Comparison of ENCODE assay signal across 1 cellular context in genomic region chr3:112688819-112689218, GRCh38.
TF ChIP-seq lines count a peak whose summit lies in the region.

No MANE protein-coding gene starts in this region.

TF ChIP-seq in GM23338, 12 proteins besides CTCF, POLR2A, EP300 and RAD21 (continued from another document):
- TF ChIP-seq ZNF462 (CRISPR knock-in tag; IDR thresholded peaks at IDR 0.05) = no peak
- no peak for TF ChIP-seq STAT1 (IDR thresholded peaks at IDR 0.05; ENCODE audit: unreplicated experiment)
- no peak for TF ChIP-seq CREB1 (CRISPR knock-in tag; IDR thresholded peaks at IDR 0.05; ENCODE audit: low read depth)
- TF ChIP-seq REST (IDR thresholded peaks at IDR 0.05; ENCODE audit: unreplicated experiment) = no peak
- no peak for TF ChIP-seq POLR2AphosphoS5 (IDR thresholded peaks at IDR 0.05; ENCODE audit: low read depth)
- TF ChIP-seq ZNF114 (CRISPR knock-in tag; IDR thresholded peaks at IDR 0.05) = no peak
- TF ChIP-seq EZH2 (IDR thresholded peaks at IDR 0.05; ENCODE audit: low read depth, unreplicated experiment) = no peak
- TF ChIP-seq JUNB (IDR thresholded peaks at IDR 0.05; ENCODE audit: unreplicated experiment) = no peak
